8 cellular contexts compared by ENCODE assay signal in the genomic region with DNA sequence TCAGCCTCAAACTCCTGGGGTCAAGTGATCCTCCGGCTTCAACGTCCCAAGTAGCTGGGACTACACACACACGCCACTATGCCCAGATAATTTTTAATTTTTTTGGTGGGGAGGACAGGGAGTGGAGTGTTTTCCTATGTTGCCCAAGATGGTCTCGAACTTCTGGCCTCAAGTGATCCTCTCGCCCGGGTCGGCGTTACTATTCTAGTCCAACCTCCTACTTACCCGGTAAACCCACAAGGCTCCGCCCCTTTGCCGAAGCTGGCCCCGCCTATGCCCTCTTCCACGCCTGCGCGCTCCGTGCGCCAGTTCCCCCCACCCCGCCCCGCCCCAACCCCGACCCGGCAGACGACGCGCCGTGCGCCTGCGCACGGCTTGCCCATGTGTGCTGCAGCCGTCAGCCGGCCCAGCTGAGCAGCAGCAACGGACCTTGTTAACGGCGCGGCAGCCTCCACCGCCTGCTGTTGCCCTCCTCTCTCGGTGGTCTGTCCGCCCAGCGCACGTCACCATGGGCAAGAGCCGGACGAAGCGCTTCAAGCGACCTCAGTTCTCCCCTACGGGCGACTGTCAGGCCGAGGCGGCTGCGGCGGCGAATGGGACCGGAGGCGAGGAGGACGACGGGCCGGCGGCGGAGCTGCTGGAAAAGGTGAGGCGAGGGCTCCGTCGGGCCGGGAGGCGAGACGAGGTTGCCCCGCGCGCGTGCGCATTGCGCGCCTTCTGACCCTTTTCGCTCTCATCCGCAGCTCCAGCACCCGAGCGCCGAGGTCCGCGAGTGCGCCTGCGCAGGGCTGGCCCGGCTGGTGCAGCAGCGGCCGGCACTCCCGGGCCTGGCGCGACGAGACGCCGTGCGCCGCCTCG. TPM values are rescaled to one million over a fixed set of nuclear protein-coding genes. Genes with fewer than 3 reads are reported as not detected.
A peak's percentile ranks its signal among the peaks of the same experiment; 100 is the strongest.
DNase-seq lines count a peak whose midpoint lies in the region; ATAC-seq and TF ChIP-seq lines count a peak whose summit lies in the region.

A gene with protein sequence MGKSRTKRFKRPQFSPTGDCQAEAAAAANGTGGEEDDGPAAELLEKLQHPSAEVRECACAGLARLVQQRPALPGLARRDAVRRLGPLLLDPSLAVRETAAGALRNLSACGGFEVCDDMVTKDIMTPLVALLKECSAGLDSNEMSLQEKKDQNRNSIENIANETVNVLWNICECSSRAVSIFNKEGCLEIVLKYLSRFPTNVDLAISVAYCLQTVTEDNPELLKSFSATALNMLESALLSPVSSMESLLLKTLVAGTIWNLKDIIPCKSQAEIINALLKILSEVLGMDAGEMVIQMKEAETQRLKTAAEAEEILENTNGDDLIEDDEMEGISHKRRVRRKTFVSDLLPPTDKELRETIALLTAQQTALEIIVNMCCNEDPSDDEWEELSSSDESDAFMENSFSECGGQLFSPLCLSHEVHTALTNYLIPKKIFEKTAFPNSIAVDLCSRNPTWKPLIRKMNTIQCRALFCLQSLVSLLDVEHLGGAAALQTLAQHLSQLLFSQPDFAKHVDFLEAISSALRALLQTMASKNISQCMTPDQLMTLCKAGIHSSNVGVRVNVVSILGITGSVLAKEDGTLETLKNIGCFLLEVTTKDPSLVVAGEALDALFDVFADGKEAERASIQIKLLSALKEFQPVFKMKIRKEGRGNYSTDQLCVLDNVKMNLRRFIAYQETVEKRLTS (plus strand): TSS at position 347 of the 858 bp plus-strand sequence. CDS start 162 bp downstream, at position 509.

- no peaks in the 10 kb centered on the region for H3K27me3 ChIP-seq in liver (ENCODE audit: control insufficient read depth in 4 of 4, insufficient read depth in 4 of 4, low read length in 3 of 4)

- H3K27ac ChIP-seq in liver (ENCODE audit: low read depth in 1 of 2, low read length in 2 of 2): peak within 1 kb of the TSS; percentile 90 to 96

- H3K36me3 ChIP-seq in liver (ENCODE audit: control insufficient read depth in 4 of 4, insufficient read depth in 3 of 4, low read depth in 1 of 4, low read length in 3 of 4): peaks cover 0 to 9% (median 7%) of the 10 kb centered on the region in 4 donors

- H3K9ac ChIP-seq in liver (ENCODE audit: low read depth in 1 of 2, low read length in 2 of 2): peak within 1 kb of the TSS; percentile 72 to 89

- no peak for TF ChIP-seq CTCF in liver (IDR thresholded peaks at IDR 0.05; ENCODE audit: low read depth, low read length, missing input control)

- H3K4me3 ChIP-seq in liver (ENCODE audit: low read depth in 1 of 3, low read length in 3 of 3): peak within 1 kb of the TSS; percentile 63 to 95 (median 89)

- TF ChIP-seq RAD21 in liver (IDR thresholded peaks at IDR 0.05): no peak

- WGBS in liver: 2% methylated on average over 91 of the region's 91 CpGs

- peaks cover 0 to 17% (median 7%) of the 10 kb centered on the region in 4 donors for H3K4me1 ChIP-seq in liver (ENCODE audit: control insufficient read depth in 4 of 4, insufficient read depth in 4 of 4, low read length in 3 of 4)

- no peaks in the 10 kb centered on the region for H3K9me3 ChIP-seq in liver (ENCODE audit: control insufficient read depth in 4 of 4, low read length in 3 of 4)

- ATAC-seq in GM19372 (IDR thresholded peaks at IDR 0.05; ENCODE audit: low read depth, unreplicated experiment) (peak; percentile 81), HG03521 (IDR thresholded peaks at IDR 0.05; ENCODE audit: unreplicated experiment) (peak; percentile 76)

- peak; percentile 63 to 94 (median 91) for DNase-seq in C1 segment of cervical spinal cord (lab: John Stamatoyannopoulos, UW)
- peak; percentile 90 for DNase-seq in NCI-H748 (lab: John Stamatoyannopoulos, UW; ENCODE audit: unreplicated experiment)
- peak; percentile 91 to 95 for DNase-seq in activated CD4-positive, alpha-beta T cell treated with anti-CD3 and anti-CD28 coated beads, Interleukin-2, amount 50 U/mL, for 24 hours (ENCODE audit: low read depth in 1 of 2, low spot score in 1 of 2)
- peak; percentile 84 to 93 for DNase-seq in dermis microvascular lymphatic vessel endothelial cell (ENCODE audit: low read depth in 2 of 2)
- peak; percentile 94 for DNase-seq in stimulated activated CD4-positive, alpha-beta T cell treated with anti-CD3 and anti-CD28 coated beads, Interleukin-4, amount 100 ng/mL, for 1 hour

TF ChIP-seq in liver, 16 proteins besides CTCF, POLR2A, EP300 and RAD21:
- TF ChIP-seq FOXA1 (IDR thresholded peaks at IDR 0.05): no peak
- no peak for TF ChIP-seq HNF4A (conservative IDR thresholded peaks at IDR 0.05)
- no peak for TF ChIP-seq MAX (IDR thresholded peaks at IDR 0.05)
- no peak for TF ChIP-seq HNF4G (IDR thresholded peaks at IDR 0.05)
- TF ChIP-seq GABPA (IDR thresholded peaks at IDR 0.05 in 1 of 2, conservative IDR thresholded peaks at IDR 0.05 in 1 of 2): no peak
- TF ChIP-seq RXRA (IDR thresholded peaks at IDR 0.05): peak in 1 of 2 donors; percentile 29
- no peak for TF ChIP-seq JUND (IDR thresholded peaks at IDR 0.05)
- no peak for TF ChIP-seq FOXA2 (IDR thresholded peaks at IDR 0.05)
- TF ChIP-seq ZBTB33 (IDR thresholded peaks at IDR 0.05): no peak
- peak; percentile 25 for TF ChIP-seq SP1 (IDR thresholded peaks at IDR 0.05)
- no peak for TF ChIP-seq ATF3 (IDR thresholded peaks at IDR 0.05)
- TF ChIP-seq, protein P1, sequence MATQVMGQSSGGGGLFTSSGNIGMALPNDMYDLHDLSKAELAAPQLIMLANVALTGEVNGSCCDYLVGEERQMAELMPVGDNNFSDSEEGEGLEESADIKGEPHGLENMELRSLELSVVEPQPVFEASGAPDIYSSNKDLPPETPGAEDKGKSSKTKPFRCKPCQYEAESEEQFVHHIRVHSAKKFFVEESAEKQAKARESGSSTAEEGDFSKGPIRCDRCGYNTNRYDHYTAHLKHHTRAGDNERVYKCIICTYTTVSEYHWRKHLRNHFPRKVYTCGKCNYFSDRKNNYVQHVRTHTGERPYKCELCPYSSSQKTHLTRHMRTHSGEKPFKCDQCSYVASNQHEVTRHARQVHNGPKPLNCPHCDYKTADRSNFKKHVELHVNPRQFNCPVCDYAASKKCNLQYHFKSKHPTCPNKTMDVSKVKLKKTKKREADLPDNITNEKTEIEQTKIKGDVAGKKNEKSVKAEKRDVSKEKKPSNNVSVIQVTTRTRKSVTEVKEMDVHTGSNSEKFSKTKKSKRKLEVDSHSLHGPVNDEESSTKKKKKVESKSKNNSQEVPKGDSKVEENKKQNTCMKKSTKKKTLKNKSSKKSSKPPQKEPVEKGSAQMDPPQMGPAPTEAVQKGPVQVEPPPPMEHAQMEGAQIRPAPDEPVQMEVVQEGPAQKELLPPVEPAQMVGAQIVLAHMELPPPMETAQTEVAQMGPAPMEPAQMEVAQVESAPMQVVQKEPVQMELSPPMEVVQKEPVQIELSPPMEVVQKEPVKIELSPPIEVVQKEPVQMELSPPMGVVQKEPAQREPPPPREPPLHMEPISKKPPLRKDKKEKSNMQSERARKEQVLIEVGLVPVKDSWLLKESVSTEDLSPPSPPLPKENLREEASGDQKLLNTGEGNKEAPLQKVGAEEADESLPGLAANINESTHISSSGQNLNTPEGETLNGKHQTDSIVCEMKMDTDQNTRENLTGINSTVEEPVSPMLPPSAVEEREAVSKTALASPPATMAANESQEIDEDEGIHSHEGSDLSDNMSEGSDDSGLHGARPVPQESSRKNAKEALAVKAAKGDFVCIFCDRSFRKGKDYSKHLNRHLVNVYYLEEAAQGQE (IDR thresholded peaks at IDR 0.05): no peak
- no peak for TF ChIP-seq YY1 (IDR thresholded peaks at IDR 0.05)
- TF ChIP-seq NR2F2 (IDR thresholded peaks at IDR 0.05): no peak
- TF ChIP-seq EGR1 (IDR thresholded peaks at IDR 0.05; ENCODE audit: low read depth in 2 of 2): no peak

RNA-seq across cellular contexts. Expression of the gene that starts here (rescaled TPM):
- total RNA-seq in dermis microvascular lymphatic vessel endothelial cell (25.7 and 26.2 TPM in 2 replicates), liver (10 to 100 TPM; 12.6 to 24.3 TPM)
- polyA plus RNA-seq in liver: 1 to 10 TPM; 3.8 to 6.8 TPM

Comparison
In these comparisons a context has a peak if more than half of its experiments do, and no peak if none do; other contexts are left out.
1. Peak in every context shown above with its lines: DNase-seq, ATAC-seq, H3K4me3 ChIP-seq and H3K27ac ChIP-seq.